In genomic region chr11:124897681-124898680, GRCh38 we compare ENCODE assay signal across 9 cellular contexts. TPM values are rescaled to one million over a fixed set of nuclear protein-coding genes. Genes with fewer than 3 reads are reported as not detected.
DNase-seq lines count a peak whose midpoint lies in the region; ATAC-seq, FAIRE-seq and TF ChIP-seq lines count a peak whose summit lies in the region.
"Had no signal": no experiment of that assay in that cellular context is flagged by ENCODE, and none has a peak within 500 bp of the region (broad histone marks: within the 10 kb centered on the region; RNA-seq: fewer than 3 reads in every experiment).

Gene ROBO4 (minus strand): TSS chr11:124897865. CDS start chr11:124897795, 70 bp downstream.

- TF ChIP-seq POLR2A in GM12891 (IDR thresholded peaks at IDR 0.05; ENCODE audit: low read depth, low read length) = no peak

- H3K9me3 ChIP-seq in left ventricle myocardium inferior (replicated peaks) (no peaks in the 10 kb centered on the region), skeletal muscle tissue (ENCODE audit: control insufficient read depth in 3 of 3, low read length in 3 of 3) (no peaks in the 10 kb centered on the region)

- H3K4me3 ChIP-seq in left ventricle myocardium inferior (peak within 1 kb of the TSS; percentile 69), skeletal muscle tissue (ENCODE audit: low read length in 3 of 3) (peak within 1 kb of the TSS; percentile 58 to 66 (median 66))

- H3K27ac ChIP-seq in angular gyrus (ENCODE audit: low read depth, low read length) (peak within 1 kb of the TSS; percentile 84), left ventricle myocardium inferior (replicated peaks) (peak within 1 kb of the TSS; percentile 89), skeletal muscle tissue (ENCODE audit: low read depth, low read length) (peak within 1 kb of the TSS; percentile 83)

- H3K36me3 ChIP-seq in left ventricle myocardium inferior (no peaks in the 10 kb centered on the region), skeletal muscle tissue (ENCODE audit: control insufficient read depth in 3 of 3, insufficient read depth in 3 of 3, low read length in 3 of 3) (peaks cover 0 to 5% (median 0%) of the 10 kb centered on the region in 3 donors)

- TF ChIP-seq CTCF in GM10248 (IDR thresholded peaks at IDR 0.05; ENCODE audit: control extremely low read depth, extremely low read depth, low read depth, missing control alignments) (no peak), left ventricle myocardium inferior (IDR thresholded peaks at IDR 0.05; ENCODE audit: borderline replicate concordance) (peak; percentile 19)

- CTCF ChIA-PET in GM10248 (lab: Yijun Ruan, JAX) = interaction anchor here (1.0 to 2.6 kb wide), 2 partner anchors 9 to 22 kb away, joined by 4 to 8 read pairs; no protein-coding TSS in a partner anchor

- POLR2A ChIA-PET in GM10248 (lab: Yijun Ruan, JAX) = no interaction called here

- no peak for ATAC-seq in HG03439 (IDR thresholded peaks at IDR 0.05; ENCODE audit: unreplicated experiment)

- H3K27me3 ChIP-seq in left ventricle myocardium inferior (ENCODE audit: low read depth) (peaks cover 18% of the 10 kb centered on the region), skeletal muscle tissue (ENCODE audit: control insufficient read depth in 3 of 3, insufficient read depth in 3 of 3, low read length in 3 of 3) (peaks cover 0 to 4% (median 3%) of the 10 kb centered on the region in 3 donors)

- H3K4me1 ChIP-seq in left ventricle myocardium inferior (peaks cover 87% of the 10 kb centered on the region), skeletal muscle tissue (ENCODE audit: control insufficient read depth in 3 of 3, insufficient read depth in 3 of 3, low read length in 3 of 3) (peaks cover 47 to 51% (median 49%) of the 10 kb centered on the region in 3 donors)

- intact Hi-C loops in left ventricle myocardium inferior (cut with micrococcal nuclease) = no loop called here

- peak within 1 kb of the TSS; percentile 53 to 69 (median 65) for H3K9ac ChIP-seq in skeletal muscle tissue (ENCODE audit: low read depth in 1 of 3, low read length in 3 of 3)

- DNase-seq in GM10248 (ENCODE audit: extremely low spot score) (peak; percentile 9), left ventricle myocardium inferior (peak; percentile 74), NCI-H128 (lab: John Stamatoyannopoulos, UW; ENCODE audit: unreplicated experiment) (no peak), NCI-H510A treated with DMSO at 0.1 percent for 48 hours (lab: John Stamatoyannopoulos, UW) (no peak), GM12891 (ENCODE audit: insufficient read length, low spot score) (no peak)

- FAIRE-seq in GM12891 (lab: Jason Lieb, UNC) = no peak
- FAIRE-seq: endometrium had no signal

TF ChIP-seq in GM12891, 5 proteins besides CTCF, POLR2A, EP300 and RAD21:
- no peak for TF ChIP-seq POLR2AphosphoS5 (IDR thresholded peaks at IDR 0.05; ENCODE audit: low read depth, low read length)
- TF ChIP-seq TAF1 (IDR thresholded peaks at IDR 0.05; ENCODE audit: low read depth, low read length) = no peak
- no peak for TF ChIP-seq SPI1 (IDR thresholded peaks at IDR 0.05; ENCODE audit: low read depth, low read length)
- TF ChIP-seq PAX5 (IDR thresholded peaks at IDR 0.05; ENCODE audit: insufficient read depth, low read length, severe bottlenecking) = no peak
- no peak for TF ChIP-seq POU2F2 (IDR thresholded peaks at IDR 0.05; ENCODE audit: low read depth, low read length)
TF ChIP-seq in GM12891: peak in this region for 0.

RNA-seq across cellular contexts. Expression of gene ROBO4, which starts in this region (rescaled TPM):
- total RNA-seq in left ventricle myocardium inferior = 20.7 TPM
- total RNA-seq in skeletal muscle tissue = 14.1 TPM
- not detected for polyA plus RNA-seq in GM12891 (2012; ENCODE audit: low read depth, missing spikeins)

Comparison
In these comparisons a context has a peak if more than half of its experiments do, and no peak if none do; other contexts are left out.
1. DNase-seq: peak in GM10248 (single experiment) and left ventricle myocardium inferior (single experiment); none in NCI-H128 (single experiment), NCI-H510A treated with DMSO at 0.1 percent for 48 hours (single experiment) and GM12891 (single experiment).
2. Peak in every context shown above with its lines, with median percentiles within 50 percentile points of each other: H3K27ac ChIP-seq.